11 cellular contexts compared by ENCODE assay signal in the genomic region with DNA sequence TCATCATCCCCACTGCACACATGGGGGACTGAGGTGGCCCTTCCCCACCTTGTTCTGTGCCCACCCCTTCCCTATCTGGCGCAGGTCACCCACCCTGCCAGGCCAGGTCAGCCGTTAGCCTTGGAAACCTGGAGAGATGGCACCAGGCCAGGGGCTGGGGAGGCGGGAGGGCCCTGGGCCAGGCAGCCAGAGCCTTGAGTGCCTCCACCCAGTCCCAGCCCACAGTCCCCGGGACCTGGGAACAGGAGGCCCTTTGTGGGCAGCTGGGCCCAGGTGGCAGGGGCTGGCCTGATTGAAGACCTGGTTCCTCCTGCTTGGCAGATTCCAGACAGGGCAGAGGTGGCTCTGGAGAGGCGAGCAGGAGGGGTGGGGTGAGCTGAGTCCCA.
DNase-seq lines count a peak whose midpoint lies in the region; ATAC-seq, FAIRE-seq and TF ChIP-seq lines count a peak whose summit lies in the region.
"Had no signal": no experiment of that assay in that cellular context is flagged by ENCODE, and none has a peak within 500 bp of the region (broad histone marks: within the 10 kb centered on the region; RNA-seq: fewer than 3 reads in every experiment).

No MANE protein-coding gene starts in this region.

- FAIRE-seq in astrocyte (lab: Jason Lieb, UNC) = no peak

- H3K79me2 ChIP-seq in GM23248 (ENCODE audit: insufficient read depth) (peaks cover 65% of the 10 kb centered on the region), astrocyte (ENCODE audit: insufficient read depth, low read length) (peaks cover 52% of the 10 kb centered on the region)

- H3K27ac Mint-ChIP-seq in astrocyte (ENCODE audit: unreplicated experiment) (peak overlapping the region; percentile 99), T-helper 17 cell (no peak overlapping the region)
- H3K27ac Mint-ChIP-seq: activated B cell treated with CpG ODN at 0.5 μM for 24 hours; activated naive CD8-positive, alpha-beta T cell treated with anti-CD3 and anti-CD28 coated beads, Interleukin-2, amount 10 ng/mL, durations not matched to agents 7 days and 5 days had no signal

- H3K4me2 ChIP-seq in GM23248 (ENCODE audit: unreplicated experiment) (peak overlapping the region; percentile 46), astrocyte (ENCODE audit: low read length) (peak overlapping the region; percentile 54)

- WGBS in GM23248 (ENCODE audit: low coverage in 1 of 2, low lambda C conversion rate in 2 of 2, missing lambda C conversion rate in 2 of 2), 2 experiments = 30 to 55% methylated on average over 3 to 5 of the region's 5 CpGs

- intact Hi-C loops in sciatic nerve (cut with DNase I) = no loop called here

- H3K4me3 ChIP-seq in GM23248 (no peak overlapping the region), astrocyte (ENCODE audit: insufficient read depth, low read depth, low read length) (no peak overlapping the region), iPS-20b (ENCODE audit: low read length) (no peak overlapping the region)

- H3K4me1 Mint-ChIP-seq in astrocyte (ENCODE audit: low read depth, unreplicated experiment) (peaks cover 68% of the 10 kb centered on the region), T-helper 17 cell (peaks cover 9% of the 10 kb centered on the region)

- H3K9me3 Mint-ChIP-seq in astrocyte (ENCODE audit: unreplicated experiment) = peaks cover 2% of the 10 kb centered on the region

- H3K9me3 ChIP-seq in GM23248 (ENCODE audit: low read depth) (no peaks in the 10 kb centered on the region), astrocyte (ENCODE audit: insufficient read depth, low read depth, low read length) (peaks cover 12% of the 10 kb centered on the region), iPS-20b (ENCODE audit: insufficient read depth, low read depth, low read length) (peaks cover 29% of the 10 kb centered on the region), T-helper 17 cell (ENCODE audit: control insufficient read depth, low read length, poor library complexity, severe bottlenecking) (no peaks in the 10 kb centered on the region)

- H4K20me1 ChIP-seq in GM23248 (ENCODE audit: insufficient read depth) (no peaks in the 10 kb centered on the region), astrocyte (ENCODE audit: insufficient read depth, low read length) (peaks cover 6% of the 10 kb centered on the region)

- H3K27me3 Mint-ChIP-seq in astrocyte (ENCODE audit: low read depth, unreplicated experiment) = no peaks in the 10 kb centered on the region
- H3K27me3 Mint-ChIP-seq in T-helper 17 cell = no peaks in the 10 kb centered on the region
- H3K27me3 Mint-ChIP-seq: activated naive CD8-positive, alpha-beta T cell treated with anti-CD3 and anti-CD28 coated beads, Interleukin-2, amount 10 ng/mL, durations not matched to agents 7 days and 5 days had no signal

- in situ Hi-C loops in GM23248 (cut with MboI) = no loop called here

- no peak for DNase-seq in GM23248
- DNase-seq in astrocyte (ENCODE audit: low read depth) = no peak
- DNase-seq in sciatic nerve (ENCODE audit: low spot score) = peak; percentile 77
- DNase-seq in T-helper 17 cell = no peak
- DNase-seq: activated B cell treated with CpG ODN at 0.5 μM for 24 hours; activated naive CD8-positive, alpha-beta T cell treated with anti-CD3 and anti-CD28 coated beads, Interleukin-2, amount 10 ng/mL, durations not matched to agents 7 days and 5 days had no signal

- ATAC-seq in sciatic nerve = peak; percentile 42
- ATAC-seq in GM18873 (IDR thresholded peaks at IDR 0.05; ENCODE audit: low FRiP score, unreplicated experiment) = no peak
- no peak for ATAC-seq in HG02981 (IDR thresholded peaks at IDR 0.05; ENCODE audit: unreplicated experiment)
- ATAC-seq in T-helper 17 cell = no peak
- no peak for ATAC-seq in HG03196 (IDR thresholded peaks at IDR 0.05; ENCODE audit: unreplicated experiment)

- H3K36me3 Mint-ChIP-seq in astrocyte (ENCODE audit: low read depth, unreplicated experiment) (peaks cover 44% of the 10 kb centered on the region), T-helper 17 cell (ENCODE audit: low read depth) (peaks cover 8% of the 10 kb centered on the region)

- no peak for TF ChIP-seq CTCF in astrocyte (IDR thresholded peaks at IDR 0.05; ENCODE audit: insufficient read depth, low read depth, low read length)

- H2AFZ ChIP-seq in GM23248 (no peak overlapping the region), astrocyte (ENCODE audit: low read depth, low read length) (no peak overlapping the region)

- H3K9ac ChIP-seq in GM23248 (peak overlapping the region; percentile 68), astrocyte (ENCODE audit: low read length) (peak overlapping the region; percentile 70), iPS-20b (ENCODE audit: low read depth, low read length) (peak overlapping the region; percentile 15; the same call in 1 of the 2 replicates)

- no peaks in the 10 kb centered on the region for H3K9me2 ChIP-seq in GM23248 (ENCODE audit: insufficient read depth)

- H3K36me3 ChIP-seq in GM23248 (ENCODE audit: low read depth) (peaks cover 56% of the 10 kb centered on the region), astrocyte (ENCODE audit: insufficient read depth, low read length) (peaks cover 42% of the 10 kb centered on the region), iPS-20b (ENCODE audit: insufficient read depth, low read depth, low read length) (peaks cover 43% of the 10 kb centered on the region)

- peaks cover 80% of the 10 kb centered on the region for H3F3A ChIP-seq in GM23248 (ENCODE audit: insufficient read depth)

- H3K27me3 ChIP-seq in GM23248 (replicated peaks; ENCODE audit: insufficient read depth) = no peaks in the 10 kb centered on the region
- no peaks in the 10 kb centered on the region for H3K27me3 ChIP-seq in astrocyte (ENCODE audit: insufficient read depth, low read length)
- no peaks in the 10 kb centered on the region for H3K27me3 ChIP-seq in iPS-20b (ENCODE audit: insufficient read depth, low read length)

- H3K4me1 ChIP-seq in GM23248 (ENCODE audit: insufficient read depth) (peaks cover 55% of the 10 kb centered on the region), astrocyte (ENCODE audit: insufficient read depth, low read length) (peaks cover 74% of the 10 kb centered on the region), iPS-20b (ENCODE audit: insufficient read depth, low read length) (peaks cover 4% of the 10 kb centered on the region; the same call in 1 of the 2 replicates)

- H3K4me3 Mint-ChIP-seq in astrocyte (ENCODE audit: unreplicated experiment) (no peak overlapping the region), T-helper 17 cell (no peak overlapping the region)
- H3K4me3 Mint-ChIP-seq: activated B cell treated with CpG ODN at 0.5 μM for 24 hours; activated naive CD8-positive, alpha-beta T cell treated with anti-CD3 and anti-CD28 coated beads, Interleukin-2, amount 10 ng/mL, durations not matched to agents 7 days and 5 days had no signal

- H3K27ac ChIP-seq in GM23248 = peak overlapping the region; percentile 91
- H3K27ac ChIP-seq in astrocyte (ENCODE audit: low read depth, low read length) = peak overlapping the region; percentile 95
- peak overlapping the region; percentile 76 for H3K27ac ChIP-seq in iPS-20b (ENCODE audit: low read length)
- H3K27ac ChIP-seq: HL-60 had no signal

Comparison
In these comparisons a context has a peak if more than half of its experiments do, and no peak if none do; other contexts are left out.
1. H3K9ac ChIP-seq: peak in every context shown above with its lines; median percentile 70 in astrocyte; 68 in GM23248; 15 in iPS-20b.